In genomic region chr9:128947423-128948310, GRCh38 we compare ENCODE assay signal across 1 cellular context.
TF ChIP-seq lines count a peak whose summit lies in the region.

DOLK (minus strand) TSS chr9:128947603; CDS start chr9:128947303, 300 bp downstream.
A gene with protein sequence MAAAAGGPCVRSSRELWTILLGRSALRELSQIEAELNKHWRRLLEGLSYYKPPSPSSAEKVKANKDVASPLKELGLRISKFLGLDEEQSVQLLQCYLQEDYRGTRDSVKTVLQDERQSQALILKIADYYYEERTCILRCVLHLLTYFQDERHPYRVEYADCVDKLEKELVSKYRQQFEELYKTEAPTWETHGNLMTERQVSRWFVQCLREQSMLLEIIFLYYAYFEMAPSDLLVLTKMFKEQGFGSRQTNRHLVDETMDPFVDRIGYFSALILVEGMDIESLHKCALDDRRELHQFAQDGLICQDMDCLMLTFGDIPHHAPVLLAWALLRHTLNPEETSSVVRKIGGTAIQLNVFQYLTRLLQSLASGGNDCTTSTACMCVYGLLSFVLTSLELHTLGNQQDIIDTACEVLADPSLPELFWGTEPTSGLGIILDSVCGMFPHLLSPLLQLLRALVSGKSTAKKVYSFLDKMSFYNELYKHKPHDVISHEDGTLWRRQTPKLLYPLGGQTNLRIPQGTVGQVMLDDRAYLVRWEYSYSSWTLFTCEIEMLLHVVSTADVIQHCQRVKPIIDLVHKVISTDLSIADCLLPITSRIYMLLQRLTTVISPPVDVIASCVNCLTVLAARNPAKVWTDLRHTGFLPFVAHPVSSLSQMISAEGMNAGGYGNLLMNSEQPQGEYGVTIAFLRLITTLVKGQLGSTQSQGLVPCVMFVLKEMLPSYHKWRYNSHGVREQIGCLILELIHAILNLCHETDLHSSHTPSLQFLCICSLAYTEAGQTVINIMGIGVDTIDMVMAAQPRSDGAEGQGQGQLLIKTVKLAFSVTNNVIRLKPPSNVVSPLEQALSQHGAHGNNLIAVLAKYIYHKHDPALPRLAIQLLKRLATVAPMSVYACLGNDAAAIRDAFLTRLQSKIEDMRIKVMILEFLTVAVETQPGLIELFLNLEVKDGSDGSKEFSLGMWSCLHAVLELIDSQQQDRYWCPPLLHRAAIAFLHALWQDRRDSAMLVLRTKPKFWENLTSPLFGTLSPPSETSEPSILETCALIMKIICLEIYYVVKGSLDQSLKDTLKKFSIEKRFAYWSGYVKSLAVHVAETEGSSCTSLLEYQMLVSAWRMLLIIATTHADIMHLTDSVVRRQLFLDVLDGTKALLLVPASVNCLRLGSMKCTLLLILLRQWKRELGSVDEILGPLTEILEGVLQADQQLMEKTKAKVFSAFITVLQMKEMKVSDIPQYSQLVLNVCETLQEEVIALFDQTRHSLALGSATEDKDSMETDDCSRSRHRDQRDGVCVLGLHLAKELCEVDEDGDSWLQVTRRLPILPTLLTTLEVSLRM (N-terminal part only) (plus strand): TSS chr9:128947699. CDS start chr9:128947720, 21 bp downstream.

TF ChIP-seq in HEK293, 187 proteins besides CTCF, POLR2A, EP300 and RAD21 (continued from another document and continues in another):
- TF ChIP-seq, protein P1, sequence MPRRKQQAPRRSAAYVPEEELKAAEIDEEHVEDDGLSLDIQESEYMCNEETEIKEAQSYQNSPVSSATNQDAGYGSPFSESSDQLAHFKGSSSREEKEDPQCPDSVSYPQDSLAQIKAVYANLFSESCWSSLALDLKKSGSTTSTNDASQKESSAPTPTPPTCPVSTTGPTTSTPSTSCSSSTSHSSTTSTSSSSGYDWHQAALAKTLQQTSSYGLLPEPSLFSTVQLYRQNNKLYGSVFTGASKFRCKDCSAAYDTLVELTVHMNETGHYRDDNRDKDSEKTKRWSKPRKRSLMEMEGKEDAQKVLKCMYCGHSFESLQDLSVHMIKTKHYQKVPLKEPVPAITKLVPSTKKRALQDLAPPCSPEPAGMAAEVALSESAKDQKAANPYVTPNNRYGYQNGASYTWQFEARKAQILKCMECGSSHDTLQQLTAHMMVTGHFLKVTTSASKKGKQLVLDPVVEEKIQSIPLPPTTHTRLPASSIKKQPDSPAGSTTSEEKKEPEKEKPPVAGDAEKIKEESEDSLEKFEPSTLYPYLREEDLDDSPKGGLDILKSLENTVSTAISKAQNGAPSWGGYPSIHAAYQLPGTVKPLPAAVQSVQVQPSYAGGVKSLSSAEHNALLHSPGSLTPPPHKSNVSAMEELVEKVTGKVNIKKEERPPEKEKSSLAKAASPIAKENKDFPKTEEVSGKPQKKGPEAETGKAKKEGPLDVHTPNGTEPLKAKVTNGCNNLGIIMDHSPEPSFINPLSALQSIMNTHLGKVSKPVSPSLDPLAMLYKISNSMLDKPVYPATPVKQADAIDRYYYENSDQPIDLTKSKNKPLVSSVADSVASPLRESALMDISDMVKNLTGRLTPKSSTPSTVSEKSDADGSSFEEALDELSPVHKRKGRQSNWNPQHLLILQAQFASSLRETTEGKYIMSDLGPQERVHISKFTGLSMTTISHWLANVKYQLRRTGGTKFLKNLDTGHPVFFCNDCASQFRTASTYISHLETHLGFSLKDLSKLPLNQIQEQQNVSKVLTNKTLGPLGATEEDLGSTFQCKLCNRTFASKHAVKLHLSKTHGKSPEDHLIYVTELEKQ (tag by site-specific recombination; IDR thresholded peaks at IDR 0.05; ENCODE audit: borderline replicate concordance): peak; percentile 38; the same call in 1 of the 2 replicates
- TF ChIP-seq ZNF660 (tag by site-specific recombination; IDR thresholded peaks at IDR 0.05): peak; percentile 60; the same call in 1 of the 2 replicates
- TF ChIP-seq RBAK (tag by site-specific recombination; IDR thresholded peaks at IDR 0.05): 0 out of 2 replicates have a peak, but pooled peaks have one; percentile 13
- peak; percentile 54; the same call in 1 of the 2 replicates for TF ChIP-seq ZNF449 (tag by site-specific recombination; IDR thresholded peaks at IDR 0.05)
- TF ChIP-seq ZNF623 (tag by site-specific recombination; IDR thresholded peaks at IDR 0.05): peak; percentile 12; the same call in 1 of the 2 replicates
- peak; percentile 71 for TF ChIP-seq ZFP69B (tag by site-specific recombination; IDR thresholded peaks at IDR 0.05)
- TF ChIP-seq ZIC2 (tag by site-specific recombination; IDR thresholded peaks at IDR 0.05): peak; percentile 96
- peak; percentile 82 for TF ChIP-seq KLF1 (tag by site-specific recombination; IDR thresholded peaks at IDR 0.05)
- TF ChIP-seq, protein P2, sequence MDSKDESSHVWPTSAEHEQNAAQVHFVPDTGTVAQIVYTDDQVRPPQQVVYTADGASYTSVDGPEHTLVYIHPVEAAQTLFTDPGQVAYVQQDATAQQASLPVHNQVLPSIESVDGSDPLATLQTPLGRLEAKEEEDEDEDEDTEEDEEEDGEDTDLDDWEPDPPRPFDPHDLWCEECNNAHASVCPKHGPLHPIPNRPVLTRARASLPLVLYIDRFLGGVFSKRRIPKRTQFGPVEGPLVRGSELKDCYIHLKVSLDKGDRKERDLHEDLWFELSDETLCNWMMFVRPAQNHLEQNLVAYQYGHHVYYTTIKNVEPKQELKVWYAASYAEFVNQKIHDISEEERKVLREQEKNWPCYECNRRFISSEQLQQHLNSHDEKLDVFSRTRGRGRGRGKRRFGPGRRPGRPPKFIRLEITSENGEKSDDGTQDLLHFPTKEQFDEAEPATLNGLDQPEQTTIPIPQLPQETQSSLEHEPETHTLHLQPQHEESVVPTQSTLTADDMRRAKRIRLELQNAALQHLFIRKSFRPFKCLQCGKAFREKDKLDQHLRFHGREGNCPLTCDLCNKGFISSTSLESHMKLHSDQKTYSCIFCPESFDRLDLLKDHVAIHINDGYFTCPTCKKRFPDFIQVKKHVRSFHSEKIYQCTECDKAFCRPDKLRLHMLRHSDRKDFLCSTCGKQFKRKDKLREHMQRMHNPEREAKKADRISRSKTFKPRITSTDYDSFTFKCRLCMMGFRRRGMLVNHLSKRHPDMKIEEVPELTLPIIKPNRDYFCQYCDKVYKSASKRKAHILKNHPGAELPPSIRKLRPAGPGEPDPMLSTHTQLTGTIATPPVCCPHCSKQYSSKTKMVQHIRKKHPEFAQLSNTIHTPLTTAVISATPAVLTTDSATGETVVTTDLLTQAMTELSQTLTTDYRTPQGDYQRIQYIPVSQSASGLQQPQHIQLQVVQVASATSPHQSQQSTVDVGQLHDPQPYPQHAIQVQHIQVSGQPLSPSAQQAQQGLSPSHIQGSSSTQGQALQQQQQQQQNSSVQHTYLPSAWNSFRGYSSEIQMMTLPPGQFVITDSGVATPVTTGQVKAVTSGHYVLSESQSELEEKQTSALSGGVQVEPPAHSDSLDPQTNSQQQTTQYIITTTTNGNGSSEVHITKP (tag by site-specific recombination; IDR thresholded peaks at IDR 0.05): peak; percentile 92
- no peak for TF ChIP-seq ZNF658 (tag by site-specific recombination; IDR thresholded peaks at IDR 0.05)
- peak; percentile 49; the same call in 1 of the 2 replicates for TF ChIP-seq ZSCAN4 (tag by site-specific recombination; IDR thresholded peaks at IDR 0.05)
- TF ChIP-seq KLF7 (tag by site-specific recombination; IDR thresholded peaks at IDR 0.05; ENCODE audit: borderline replicate concordance): peak; percentile 56; the same call in 1 of the 2 replicates
- TF ChIP-seq OVOL3 (tag by site-specific recombination; IDR thresholded peaks at IDR 0.05): no peak
- peak; percentile 52; the same call in 1 of the 2 replicates for TF ChIP-seq AEBP2 (tag by site-specific recombination; IDR thresholded peaks at IDR 0.05; ENCODE audit: borderline replicate concordance)
- 0 out of 2 replicates have a peak, but pooled peaks have one; percentile 58 for TF ChIP-seq ZNF837 (tag by site-specific recombination; IDR thresholded peaks at IDR 0.05)
- TF ChIP-seq ZBTB20 (tag by site-specific recombination; IDR thresholded peaks at IDR 0.05): peak; percentile 75; the same call in 1 of the 2 replicates
- peak; percentile 83 for TF ChIP-seq ZNF24 (tag by site-specific recombination; IDR thresholded peaks at IDR 0.05)
- TF ChIP-seq GLIS2 (tag by site-specific recombination; IDR thresholded peaks at IDR 0.05): peak; percentile 99
- peak; percentile 21; the same call in 1 of the 2 replicates for TF ChIP-seq OSR2 (tag by site-specific recombination; IDR thresholded peaks at IDR 0.05)
- TF ChIP-seq PATZ1 (tag by site-specific recombination; IDR thresholded peaks at IDR 0.05): peak; percentile 95
- no peak for TF ChIP-seq ZNF677 (tag by site-specific recombination; IDR thresholded peaks at IDR 0.05)
- TF ChIP-seq, protein P3, sequence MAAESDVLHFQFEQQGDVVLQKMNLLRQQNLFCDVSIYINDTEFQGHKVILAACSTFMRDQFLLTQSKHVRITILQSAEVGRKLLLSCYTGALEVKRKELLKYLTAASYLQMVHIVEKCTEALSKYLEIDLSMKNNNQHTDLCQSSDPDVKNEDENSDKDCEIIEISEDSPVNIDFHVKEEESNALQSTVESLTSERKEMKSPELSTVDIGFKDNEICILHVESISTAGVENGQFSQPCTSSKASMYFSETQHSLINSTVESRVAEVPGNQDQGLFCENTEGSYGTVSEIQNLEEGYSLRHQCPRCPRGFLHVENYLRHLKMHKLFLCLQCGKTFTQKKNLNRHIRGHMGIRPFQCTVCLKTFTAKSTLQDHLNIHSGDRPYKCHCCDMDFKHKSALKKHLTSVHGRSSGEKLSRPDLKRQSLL (tag by site-specific recombination; IDR thresholded peaks at IDR 0.05): peak; percentile 59; the same call in 1 of the 2 replicates
- TF ChIP-seq ZNF341 (tag by site-specific recombination; IDR thresholded peaks at IDR 0.05; ENCODE audit: low read depth): peak; percentile 83
- peak; percentile 46; the same call in 1 of the 2 replicates for TF ChIP-seq ZBTB17 (tag by site-specific recombination; IDR thresholded peaks at IDR 0.05)
- peak; percentile 90 for TF ChIP-seq KLF10 (tag by site-specific recombination; IDR thresholded peaks at IDR 0.05)
- TF ChIP-seq PRDM6 (tag by site-specific recombination; IDR thresholded peaks at IDR 0.05): no peak
- TF ChIP-seq ZNF133 (tag by site-specific recombination; IDR thresholded peaks at IDR 0.05): peak; percentile 24; the same call in 1 of the 2 replicates
- peak; percentile 70; the same call in 1 of the 2 replicates for TF ChIP-seq ZFP37 (tag by site-specific recombination; IDR thresholded peaks at IDR 0.05)
- TF ChIP-seq ZBTB44 (tag by site-specific recombination; IDR thresholded peaks at IDR 0.05): peak; percentile 9; the same call in 1 of the 2 replicates
